ENCODE assay signal across 17 cellular contexts in the genomic region with DNA sequence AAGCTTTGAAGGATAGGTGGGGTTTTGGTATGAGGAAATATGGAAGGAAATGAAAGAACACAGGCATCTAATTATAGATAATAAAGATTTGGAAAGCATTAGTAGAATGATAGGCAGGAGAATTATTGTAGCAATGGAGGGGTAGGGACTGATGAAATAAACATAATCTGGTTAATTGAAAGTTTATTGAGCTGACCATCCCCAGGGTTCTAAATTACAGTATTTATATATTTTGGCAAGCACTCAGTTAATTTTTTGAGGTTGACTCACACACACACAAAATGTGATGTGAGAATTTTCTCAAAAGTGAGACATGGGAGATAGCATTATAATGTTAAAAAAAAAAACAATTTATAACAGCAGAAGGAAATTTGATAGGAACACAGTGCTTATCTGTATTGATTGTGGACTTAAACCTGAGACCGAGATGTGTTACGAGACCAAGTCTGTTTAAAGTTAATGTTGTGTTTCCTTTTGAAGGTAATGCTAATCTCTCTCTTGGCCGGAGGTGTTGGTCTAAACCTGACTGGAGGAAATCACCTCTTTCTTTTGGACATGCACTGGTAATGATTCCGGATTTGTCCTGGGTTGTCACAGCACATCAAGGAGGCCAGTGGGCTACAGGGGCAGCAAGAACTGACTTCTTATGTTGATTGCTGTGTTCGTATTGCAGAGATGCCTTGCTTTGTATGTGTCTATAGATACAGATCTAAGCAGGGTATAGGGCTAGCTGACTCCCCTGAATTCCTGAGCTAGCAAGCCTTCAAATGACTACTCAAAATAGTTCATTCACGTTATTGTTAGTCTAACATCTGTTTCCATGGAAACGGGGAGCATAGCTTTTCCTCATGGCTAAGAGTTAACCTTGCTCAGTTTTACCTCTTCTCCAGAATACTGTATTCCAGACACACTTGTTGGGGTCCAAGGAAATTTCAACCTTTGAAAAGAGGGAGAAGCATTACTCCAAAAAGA. TPM values are rescaled to one million over a fixed set of nuclear protein-coding genes. Genes with fewer than 3 reads are reported as not detected.
DNase-seq lines count a peak whose midpoint lies in the region; ATAC-seq and TF ChIP-seq lines count a peak whose summit lies in the region.
"Had no signal": no experiment of that assay in that cellular context is flagged by ENCODE, and none has a peak within 500 bp of the region (broad histone marks: within the 10 kb centered on the region; RNA-seq: fewer than 3 reads in every experiment).

No MANE protein-coding gene starts in this region.

- TF ChIP-seq CTCF in nephron progenitor cell (IDR thresholded peaks at IDR 0.05), result no peak

- H3K27me3 Mint-ChIP-seq in nephron progenitor cell (ENCODE audit: low read depth, poor library complexity), result no peaks in the 10 kb centered on the region
- H3K27me3 Mint-ChIP-seq: activated CD8-positive, alpha-beta memory T cell treated with anti-CD3 and anti-CD28 coated beads, Interleukin-2, amount 10 ng/mL, durations not matched to agents 7 days and 5 days; activated naive CD4-positive, alpha-beta T cell treated with anti-CD3 and anti-CD28 coated beads, Interleukin-2, amount 10 ng/mL, durations not matched to agents 7 days and 5 days had no signal

- peaks cover 45% of the 10 kb centered on the region for H3K4me1 Mint-ChIP-seq in nephron progenitor cell

- no peak overlapping the region for H3K4me3 Mint-ChIP-seq in nephron progenitor cell
- H3K4me3 Mint-ChIP-seq: activated CD8-positive, alpha-beta memory T cell treated with anti-CD3 and anti-CD28 coated beads, Interleukin-2, amount 10 ng/mL, durations not matched to agents 7 days and 5 days; activated naive CD4-positive, alpha-beta T cell treated with anti-CD3 and anti-CD28 coated beads, Interleukin-2, amount 10 ng/mL, durations not matched to agents 7 days and 5 days had no signal

- H2AFZ ChIP-seq in ACC112 (ENCODE audit: low read length, unreplicated experiment), result no peak overlapping the region

- peaks cover 17% of the 10 kb centered on the region; the same call in 1 of the 2 replicates for H3K36me3 ChIP-seq in ACC112 (ENCODE audit: insufficient read depth, low read length)

- DNase-seq in NCI-H69 (lab: John Stamatoyannopoulos, UW), result peak; percentile 13
- peak; percentile 38 for DNase-seq in dedifferentiated amniotic fluid mesenchymal stem cell (ENCODE audit: extremely low spot score)
- DNase-seq in nephron progenitor cell, result no peak
- DNase-seq in left lobe of liver (ENCODE audit: low spot score), result no peak
- DNase-seq in DMS79 (lab: John Stamatoyannopoulos, UW), result no peak
- DNase-seq: activated CD8-positive, alpha-beta memory T cell treated with anti-CD3 and anti-CD28 coated beads, Interleukin-2, amount 10 ng/mL, durations not matched to agents 7 days and 5 days; activated naive CD4-positive, alpha-beta T cell treated with anti-CD3 and anti-CD28 coated beads, Interleukin-2, amount 10 ng/mL, durations not matched to agents 7 days and 5 days; NCI-H1417 treated with DMSO at 0.1 percent for 48 hours; OCI-M1; right cardiac atrium; stimulated activated CD4-positive, alpha-beta T cell treated with anti-CD3 and anti-CD28 coated beads, Interleukin-2, amount 100 ng/mL, for 48 hours; upper lobe of left lung had no signal

- H3K27ac Mint-ChIP-seq in nephron progenitor cell, result peak overlapping the region; percentile 61
- H3K27ac Mint-ChIP-seq: activated CD8-positive, alpha-beta memory T cell treated with anti-CD3 and anti-CD28 coated beads, Interleukin-2, amount 10 ng/mL, durations not matched to agents 7 days and 5 days; activated naive CD4-positive, alpha-beta T cell treated with anti-CD3 and anti-CD28 coated beads, Interleukin-2, amount 10 ng/mL, durations not matched to agents 7 days and 5 days had no signal

- no peaks in the 10 kb centered on the region for H3K79me2 ChIP-seq in ACC112 (ENCODE audit: control insufficient read depth, insufficient read depth, low read length, unreplicated experiment)

- ATAC-seq in HG02840 (IDR thresholded peaks at IDR 0.05; ENCODE audit: low FRiP score, unreplicated experiment) (no peak), left lobe of liver (no peak), HG03095 (IDR thresholded peaks at IDR 0.05; ENCODE audit: unreplicated experiment) (no peak)
- ATAC-seq: A549; activated CD8-positive, alpha-beta memory T cell treated with anti-CD3 and anti-CD28 coated beads, Interleukin-2, amount 10 ng/mL, durations not matched to agents 7 days and 5 days; right cardiac atrium had no signal

- H3K36me3 Mint-ChIP-seq in nephron progenitor cell (ENCODE audit: low read depth), result peaks cover 59% of the 10 kb centered on the region

- H3K27ac ChIP-seq in ACC112 (ENCODE audit: low read depth, low read length), result peak overlapping the region; percentile 73
- H3K27ac ChIP-seq: A549, SK-N-MC, upper lobe of left lung had no signal

- H3K4me3 ChIP-seq in ACC112 (ENCODE audit: low read depth, low read length), result no peak overlapping the region
- H3K4me3 ChIP-seq: A549, SK-N-MC, upper lobe of left lung had no signal

- no peaks in the 10 kb centered on the region for H3K9me3 Mint-ChIP-seq in nephron progenitor cell
- H3K9me3 Mint-ChIP-seq: activated naive CD4-positive, alpha-beta T cell treated with anti-CD3 and anti-CD28 coated beads, Interleukin-2, amount 10 ng/mL, durations not matched to agents 7 days and 5 days had no signal

- H3K27me3 ChIP-seq in ACC112 (ENCODE audit: insufficient read depth, low read length), result no peaks in the 10 kb centered on the region
- H3K27me3 ChIP-seq: upper lobe of left lung had no signal

- H3K4me1 ChIP-seq in ACC112 (ENCODE audit: control insufficient read depth, insufficient read depth, low read length, unreplicated experiment), result peaks cover 53% of the 10 kb centered on the region
- H3K4me1 ChIP-seq: upper lobe of left lung had no signal

RNA-seq across cellular contexts. Expression of gene TRIM45, which starts 24.4 kb away (rescaled TPM):
- 0.73 TPM for total RNA-seq in left lobe of liver

RNA-seq across cellular contexts. Expression of gene TTF2, which starts 37.0 kb away (rescaled TPM):
- total RNA-seq in left lobe of liver, result 2.9 TPM

Comparison
In these comparisons a context has a peak if more than half of its experiments do, and no peak if none do; other contexts are left out.
1. DNase-seq: peak in NCI-H69 (single experiment) and dedifferentiated amniotic fluid mesenchymal stem cell (single experiment); none in nephron progenitor cell (single experiment), left lobe of liver (single experiment) and DMS79 (single experiment).